Comparison of ENCODE assay signal across 8 cellular contexts in the genomic region with DNA sequence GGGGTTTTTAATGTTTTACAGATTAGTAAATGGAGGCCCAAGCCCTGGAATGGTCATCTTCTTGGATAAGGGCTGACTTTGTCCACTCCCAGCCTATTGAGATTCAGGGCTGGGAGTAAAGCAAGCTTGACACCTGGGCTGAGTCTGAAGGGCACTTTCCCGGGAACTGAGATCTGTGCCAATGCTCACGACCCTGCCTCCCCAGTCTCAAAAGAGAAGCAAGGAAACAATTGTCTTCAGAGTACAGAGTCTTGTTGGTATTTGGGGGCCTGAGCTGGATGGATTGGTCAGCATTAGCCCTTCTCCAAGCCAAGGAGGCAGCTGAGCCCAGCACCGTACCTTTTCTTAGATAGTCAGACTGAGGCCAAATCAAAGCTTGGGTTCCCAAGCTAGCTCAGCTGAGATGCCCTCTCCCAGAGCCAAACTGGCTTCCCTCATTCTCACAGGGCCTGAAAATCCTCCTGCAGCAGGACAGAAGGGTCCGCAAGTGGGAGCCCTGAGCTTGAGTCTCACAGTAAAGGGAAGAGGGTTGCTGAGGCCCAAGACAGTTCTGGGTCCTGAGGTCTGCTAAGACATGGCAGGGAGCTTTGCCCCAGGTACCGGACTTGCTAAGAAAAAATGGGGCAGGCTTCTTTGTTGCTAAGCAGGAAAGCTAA. TPM values are rescaled to one million over a fixed set of nuclear protein-coding genes. Genes with fewer than 3 reads are reported as not detected.
DNase-seq lines count a peak whose midpoint lies in the region; ATAC-seq and TF ChIP-seq lines count a peak whose summit lies in the region.

No MANE protein-coding gene starts in this region.

- no peak overlapping the region for H4K5ac ChIP-seq in IMR-90 (ENCODE audit: low read depth, low read length)

- ATAC-seq in IMR-90 (ENCODE audit: low read depth): no peak
- no peak for ATAC-seq in activated CD8-positive, alpha-beta T cell treated with anti-CD3 and anti-CD28 coated beads for 36 hours
- no peak for ATAC-seq in stimulated activated effector memory CD8-positive, alpha-beta T cell treated with anti-CD3 and anti-CD28 coated beads, Interleukin-12 subunit alpha, Interleukin-12 subunit beta, amount 100 ng/mL, for 72 hours
- no peak for ATAC-seq in HG03196 (IDR thresholded peaks at IDR 0.05; ENCODE audit: unreplicated experiment)

- H3K4me3 ChIP-seq in IMR-90 (ENCODE audit: insufficient read depth, low read depth, low read length): no peak overlapping the region
- no peak overlapping the region for H3K4me3 ChIP-seq in hepatocyte

- no peak overlapping the region for H3K9ac ChIP-seq in IMR-90 (ENCODE audit: low read depth, low read length)

- H4K20me1 ChIP-seq in IMR-90 (ENCODE audit: insufficient read depth, low read length) (peaks cover 38% of the 10 kb centered on the region), hepatocyte (ENCODE audit: insufficient read depth, poor library complexity, severe bottlenecking) (peaks cover 23% of the 10 kb centered on the region)

- H3K9me1 ChIP-seq in IMR-90 (ENCODE audit: insufficient read depth, low read length): peaks cover 3% of the 10 kb centered on the region; the same call in 1 of the 2 replicates

- intact Hi-C loops in IMR-90 (cut with micrococcal nuclease): no loop called here
- intact Hi-C loops in activated CD8-positive, alpha-beta T cell treated with anti-CD3 and anti-CD28 coated beads for 36 hours (cut with micrococcal nuclease): no loop called here

- no peak overlapping the region for H3K14ac ChIP-seq in IMR-90 (replicated peaks; ENCODE audit: low read depth, low read length)

- no peak overlapping the region for H2BK20ac ChIP-seq in IMR-90 (ENCODE audit: low read depth, low read length)

- dilution Hi-C loops in IMR-90 (cut with HindIII; ENCODE audit: low sequenced_read_pairs, unreplicated experiment): no loop called here

- no peak for TF ChIP-seq RAD21 in IMR-90 (IDR thresholded peaks at IDR 0.05; ENCODE audit: low read length)

- DNase-seq in IMR-90 (peak; percentile 29), hepatocyte (ENCODE audit: low spot score) (no peak), putamen (ENCODE audit: low spot score) (no peak), foreskin melanocyte (no peak), NCI-H526 treated with DMSO at 0.1 percent for 48 hours (lab: John Stamatoyannopoulos, UW) (no peak)
- no peak for DNase-seq in activated CD8-positive, alpha-beta T cell treated with anti-CD3 and anti-CD28 coated beads for 36 hours
- no peak for DNase-seq in stimulated activated effector memory CD8-positive, alpha-beta T cell treated with anti-CD3 and anti-CD28 coated beads, Interleukin-12 subunit alpha, Interleukin-12 subunit beta, amount 100 ng/mL, for 72 hours (ENCODE audit: low spot score in 2 of 2)

- CTCF ChIA-PET in IMR-90 (lab: Yijun Ruan, JAX): interaction anchor here (1.0 to 1.1 kb wide), 2 partner anchors 50 to 60 kb away, joined by 3 read pairs; no protein-coding TSS in a partner anchor
- CTCF ChIA-PET in activated CD8-positive, alpha-beta T cell treated with anti-CD3 and anti-CD28 coated beads for 36 hours (lab: Charles Lee): interaction anchor here (1.2 to 11.4 kb wide), 6 partner anchors 10 to 229 kb away, joined by 5 to 164 read pairs (median 18); no protein-coding TSS in a partner anchor

- H4K8ac ChIP-seq in IMR-90 (ENCODE audit: low read depth in 2 of 2, low read length in 2 of 2): no peak overlapping the region

- H2AFZ ChIP-seq in IMR-90 (replicated peaks; ENCODE audit: low read length, poor library complexity) (peak overlapping the region; percentile 8), hepatocyte (no peak overlapping the region)

- no peak overlapping the region for H2BK120ac ChIP-seq in IMR-90 (ENCODE audit: low read depth, low read length)

- H3K4me2 ChIP-seq in IMR-90 (ENCODE audit: low read depth, low read length) (no peak overlapping the region), hepatocyte (peak overlapping the region; percentile 92)

- H3K9me3 ChIP-seq in IMR-90 (ENCODE audit: control insufficient read depth, insufficient read depth, low read length) (no peaks in the 10 kb centered on the region), hepatocyte (ENCODE audit: low read depth) (no peaks in the 10 kb centered on the region)

- no peaks in the 10 kb centered on the region for H3K9me3 Mint-ChIP-seq in activated CD8-positive, alpha-beta T cell treated with anti-CD3 and anti-CD28 coated beads for 36 hours
- H3K9me3 Mint-ChIP-seq in stimulated activated effector memory CD8-positive, alpha-beta T cell treated with anti-CD3 and anti-CD28 coated beads, Interleukin-12 subunit alpha, Interleukin-12 subunit beta, amount 100 ng/mL, for 72 hours: no peaks in the 10 kb centered on the region

- no peaks in the 10 kb centered on the region for H3K27me3 ChIP-seq in IMR-90 (ENCODE audit: control insufficient read depth, insufficient read depth, low read length)
- no peaks in the 10 kb centered on the region for H3K27me3 ChIP-seq in hepatocyte

- H3K27ac Mint-ChIP-seq in activated CD8-positive, alpha-beta T cell treated with anti-CD3 and anti-CD28 coated beads for 36 hours: peak overlapping the region; percentile 97
- H3K27ac Mint-ChIP-seq in stimulated activated effector memory CD8-positive, alpha-beta T cell treated with anti-CD3 and anti-CD28 coated beads, Interleukin-12 subunit alpha, Interleukin-12 subunit beta, amount 100 ng/mL, for 72 hours: peak overlapping the region; percentile 98

- TF ChIP-seq CTCF in IMR-90 (conservative IDR thresholded peaks at IDR 0.05; ENCODE audit: low read depth, low read length): no peak
- no peak for TF ChIP-seq CTCF in activated CD8-positive, alpha-beta T cell treated with anti-CD3 and anti-CD28 coated beads for 36 hours (IDR thresholded peaks at IDR 0.05)
- TF ChIP-seq CTCF in hepatocyte (IDR thresholded peaks at IDR 0.05; ENCODE audit: poor library complexity): no peak

- POLR2A ChIA-PET in IMR-90 (lab: Charles Lee; ENCODE audit: unreplicated experiment): interaction anchor here (0.6 to 1.3 kb wide), 2 partner anchors 20 to 85 kb away, joined by 3 to 4 read pairs; no protein-coding TSS in a partner anchor
- POLR2A ChIA-PET in activated CD8-positive, alpha-beta T cell treated with anti-CD3 and anti-CD28 coated beads for 36 hours (lab: Charles Lee): interaction anchor here (0.8 to 13.5 kb wide), 9 partner anchors 12 to 55 kb away, joined by 3 to 290 read pairs (median 14); no protein-coding TSS in a partner anchor

- no peaks in the 10 kb centered on the region for H3K9me2 ChIP-seq in hepatocyte (replicated peaks; ENCODE audit: insufficient read depth)

- peaks cover 24% of the 10 kb centered on the region for H3K79me2 ChIP-seq in hepatocyte

- BruUV-seq in IMR-90 (replicated peaks; lab: Mats Ljungman, UMichigan): no TSS peak

- peak overlapping the region; percentile 38 for H3K4ac ChIP-seq in IMR-90 (ENCODE audit: low read depth, low read length)

- H3K4me1 Mint-ChIP-seq in activated CD8-positive, alpha-beta T cell treated with anti-CD3 and anti-CD28 coated beads for 36 hours (ENCODE audit: low read depth): peaks cover 26% of the 10 kb centered on the region
- peaks cover 52% of the 10 kb centered on the region for H3K4me1 Mint-ChIP-seq in stimulated activated effector memory CD8-positive, alpha-beta T cell treated with anti-CD3 and anti-CD28 coated beads, Interleukin-12 subunit alpha, Interleukin-12 subunit beta, amount 100 ng/mL, for 72 hours

- H3K79me1 ChIP-seq in IMR-90 (ENCODE audit: low read depth in 1 of 2, low read length in 2 of 2): peaks cover 10 to 27% of the 10 kb centered on the region in 2 experiments; a peak in 3 of 4 replicates

- no peaks in the 10 kb centered on the region for H3K27me3 Mint-ChIP-seq in activated CD8-positive, alpha-beta T cell treated with anti-CD3 and anti-CD28 coated beads for 36 hours

- peak overlapping the region; percentile 100 for H3K4me3 Mint-ChIP-seq in activated CD8-positive, alpha-beta T cell treated with anti-CD3 and anti-CD28 coated beads for 36 hours
- H3K4me3 Mint-ChIP-seq in stimulated activated effector memory CD8-positive, alpha-beta T cell treated with anti-CD3 and anti-CD28 coated beads, Interleukin-12 subunit alpha, Interleukin-12 subunit beta, amount 100 ng/mL, for 72 hours: peak overlapping the region; percentile 97

- H3K27ac ChIP-seq in IMR-90 (ENCODE audit: insufficient read depth, low read length) (peak overlapping the region; percentile 44; the same call in 1 of the 2 replicates), hepatocyte (peak overlapping the region; percentile 91)

- peak overlapping the region; percentile 56 for H2AK5ac ChIP-seq in IMR-90 (ENCODE audit: low read depth, low read length)

- H2BK5ac ChIP-seq in IMR-90 (ENCODE audit: low read depth, low read length, poor library complexity, severe bottlenecking): peak overlapping the region; percentile 6

- no peak overlapping the region for H3K56ac ChIP-seq in IMR-90 (ENCODE audit: extremely low read depth, insufficient read depth, low read length)

- in situ Hi-C loops in IMR-90 (cut with MboI; ENCODE audit: low sequenced_read_pairs): no loop called here

- H3K4me1 ChIP-seq in IMR-90 (ENCODE audit: control insufficient read depth, insufficient read depth, low read length) (peaks cover 7% of the 10 kb centered on the region), hepatocyte (ENCODE audit: insufficient read depth) (peaks cover 23% of the 10 kb centered on the region)

- peak overlapping the region; percentile 8; the same call in 1 of the 2 replicates for H4K91ac ChIP-seq in IMR-90 (ENCODE audit: insufficient read depth, low read depth, low read length)

- H3K18ac ChIP-seq in IMR-90 (ENCODE audit: low read depth, low read length): no peak overlapping the region

- H2BK15ac ChIP-seq in IMR-90 (ENCODE audit: low read depth, low read length): no peak overlapping the region

- no peak overlapping the region for H2AK9ac ChIP-seq in IMR-90 (replicated peaks; ENCODE audit: low read depth, low read length, poor library complexity)

- H3K36me3 ChIP-seq in IMR-90 (ENCODE audit: control insufficient read depth, insufficient read depth, low read length) (peaks cover 24% of the 10 kb centered on the region), hepatocyte (replicated peaks; ENCODE audit: insufficient read depth, low read depth) (peaks cover 3% of the 10 kb centered on the region)

- WGBS in IMR-90 (ENCODE audit: extremely low coverage in 2 of 2, insufficient read length in 1 of 2), 2 experiments: 100% methylated on average over 1 of the region's 5 CpGs; no CpG with 5 or more reads in 1 of the 2 experiments
- 89% methylated on average over 5 of the region's 5 CpGs for WGBS in hepatocyte (ENCODE audit: low lambda C conversion rate, missing lambda C conversion rate)

- TF ChIP-seq POLR2A in IMR-90 (IDR thresholded peaks at IDR 0.05; ENCODE audit: low read depth, low read length): no peak

- peaks cover 37% of the 10 kb centered on the region for H3K36me3 Mint-ChIP-seq in activated CD8-positive, alpha-beta T cell treated with anti-CD3 and anti-CD28 coated beads for 36 hours (ENCODE audit: low read depth)
- peaks cover 48% of the 10 kb centered on the region for H3K36me3 Mint-ChIP-seq in stimulated activated effector memory CD8-positive, alpha-beta T cell treated with anti-CD3 and anti-CD28 coated beads, Interleukin-12 subunit alpha, Interleukin-12 subunit beta, amount 100 ng/mL, for 72 hours

- H3K23ac ChIP-seq in IMR-90 (ENCODE audit: low read depth, low read length): no peak overlapping the region

RNA-seq across cellular contexts. Expression of a gene that starts 3.7 kb away (rescaled TPM):
- total RNA-seq in IMR-90 (2012; rRNA removed) (108 and 110 TPM in 2 replicates), hepatocyte (162 and 165 TPM in 2 replicates)
- polyA plus RNA-seq in IMR-90 (2012; rRNA removed) (31.0 and 59.6 TPM in 2 replicates), hepatocyte (189 and 235 TPM in 2 replicates)
- polyA plus RNA-seq in IMR-90 (2012; cell fraction: cytosol; rRNA removed): 38.8 and 80.6 TPM in 2 replicates
- 80.3 and 93.3 TPM in 2 replicates for polyA plus RNA-seq in IMR-90 (2012; cell fraction: nucleus; rRNA removed; ENCODE audit: low replicate concordance)
- 1,000 to 10,000 TPM; 1,071 to 1,096 TPM for total RNA-seq in activated CD8-positive, alpha-beta T cell treated with anti-CD3 and anti-CD28 coated beads for 36 hours
